ENCODE assay signal across 8 cellular contexts in genomic region chr4:10117424-10118354, GRCh38. TPM values are rescaled to one million over a fixed set of nuclear protein-coding genes. Genes with fewer than 3 reads are reported as not detected.
DNase-seq lines count a peak whose midpoint lies in the region; ATAC-seq lines count a peak whose summit lies in the region.

No MANE protein-coding gene starts in this region.

- peak overlapping the region; percentile 90 to 98 (median 94) for H3K4me3 Mint-ChIP-seq in CD4-positive, alpha-beta memory T cell
- peak overlapping the region; percentile 92 for H3K4me3 Mint-ChIP-seq in T-helper 2 cell treated with Interferon-gamma antibody and Interleukin-4, amounts not matched to agents 5 μg/mL and 100 μg/mL, for 36 hours

- no peaks in the 10 kb centered on the region for H3K27me3 Mint-ChIP-seq in CD4-positive, alpha-beta memory T cell
- H3K27me3 Mint-ChIP-seq in T-helper 2 cell treated with Interferon-gamma antibody and Interleukin-4, amounts not matched to agents 5 μg/mL and 100 μg/mL, for 36 hours (ENCODE audit: low read depth), result no peaks in the 10 kb centered on the region

- H3K9me3 ChIP-seq in CD4-positive, alpha-beta memory T cell (ENCODE audit: control insufficient read depth in 1 of 2, low read length in 2 of 2), result no peaks in the 10 kb centered on the region
- no peaks in the 10 kb centered on the region for H3K9me3 ChIP-seq in muscle layer of duodenum (ENCODE audit: control insufficient read depth in 1 of 2, low read length in 2 of 2)

- H3K4me3 ChIP-seq in CD4-positive, alpha-beta memory T cell (ENCODE audit: low read length in 2 of 2), result peak overlapping the region; percentile 44 to 92
- H3K4me3 ChIP-seq in muscle layer of duodenum (ENCODE audit: low read depth in 1 of 2, low read length in 2 of 2), result peak overlapping the region; percentile 63 to 73

- peak in 2 of 5 donors; percentile 31 to 72 for DNase-seq in CD4-positive, alpha-beta memory T cell
- DNase-seq in T-helper 2 cell treated with Interferon-gamma antibody and Interleukin-4, amounts not matched to agents 5 μg/mL and 100 μg/mL, for 36 hours (ENCODE audit: low spot score), result peak; percentile 45
- peak; percentile 32 for DNase-seq in effector CD4-positive, alpha-beta T cell
- DNase-seq in NCI-H2196 treated with DMSO at 0.1 percent for 48 hours (lab: John Stamatoyannopoulos, UW; ENCODE audit: unreplicated experiment) (no peak), NCI-H82 (lab: John Stamatoyannopoulos, UW) (no peak)
- no peak for DNase-seq in activated CD4-positive, CD25-positive, alpha-beta regulatory T cell treated with anti-CD3 and anti-CD28 coated beads, Interleukin-2, amount 50 U/mL, for 72 hours

- H3K36me3 ChIP-seq in CD4-positive, alpha-beta memory T cell (ENCODE audit: insufficient read depth, low read length), result peaks cover 29% of the 10 kb centered on the region
- peaks cover 26 to 36% of the 10 kb centered on the region in 2 donors for H3K36me3 ChIP-seq in muscle layer of duodenum (ENCODE audit: control insufficient read depth in 1 of 2, insufficient read depth in 2 of 2, low read length in 2 of 2)

- CTCF ChIA-PET in CD4-positive, alpha-beta memory T cell (lab: Charles Lee; ENCODE audit: partially characterized antibody), result interaction anchor here (0.7 to 3.2 kb wide), 20 partner anchors 9 to 344 kb away, joined by 3 to 12 read pairs (median 4); no protein-coding TSS in a partner anchor

- peaks cover 38 to 64% (median 52%) of the 10 kb centered on the region in 4 donors for H3K4me1 Mint-ChIP-seq in CD4-positive, alpha-beta memory T cell
- peaks cover 60% of the 10 kb centered on the region for H3K4me1 Mint-ChIP-seq in T-helper 2 cell treated with Interferon-gamma antibody and Interleukin-4, amounts not matched to agents 5 μg/mL and 100 μg/mL, for 36 hours (ENCODE audit: low read depth)

- peak overlapping the region; percentile 90 for H3K27ac ChIP-seq in CD4-positive, alpha-beta memory T cell (ENCODE audit: low read depth, low read length)
- H3K27ac ChIP-seq in muscle layer of duodenum (ENCODE audit: low read length), result peak overlapping the region; percentile 99

- H3K27ac Mint-ChIP-seq in CD4-positive, alpha-beta memory T cell, result peak overlapping the region; percentile 96 to 99 (median 97)
- H3K27ac Mint-ChIP-seq in T-helper 2 cell treated with Interferon-gamma antibody and Interleukin-4, amounts not matched to agents 5 μg/mL and 100 μg/mL, for 36 hours, result peak overlapping the region; percentile 98

- intact Hi-C loops in CD4-positive, alpha-beta memory T cell (cut with micrococcal nuclease), result loop anchor here (1.0 to 10.0 kb wide), 6 partner anchors 21 to 1355 kb away; no protein-coding TSS in a partner anchor

- no peaks in the 10 kb centered on the region for H3K27me3 ChIP-seq in CD4-positive, alpha-beta memory T cell (ENCODE audit: insufficient read depth, low read length)
- H3K27me3 ChIP-seq in muscle layer of duodenum (ENCODE audit: low read depth, low read length), result no peaks in the 10 kb centered on the region

- POLR2A ChIA-PET in CD4-positive, alpha-beta memory T cell (lab: Charles Lee; ENCODE audit: partially characterized antibody), result interaction anchor here (0.7 to 10.6 kb wide), 24 partner anchors 8 to 1677 kb away, joined by 3 to 396 read pairs (median 4); partner anchors contain the start of genes ACOX3, TRMT44 and ZNF518B

- H3K4me1 ChIP-seq in CD4-positive, alpha-beta memory T cell (ENCODE audit: insufficient read depth, low read length), result peaks cover 52% of the 10 kb centered on the region
- H3K4me1 ChIP-seq in muscle layer of duodenum (ENCODE audit: control insufficient read depth in 1 of 2, insufficient read depth in 2 of 2, low read length in 2 of 2), result peaks cover 21 to 38% of the 10 kb centered on the region in 2 donors

- H3K9me3 Mint-ChIP-seq in CD4-positive, alpha-beta memory T cell, result peaks cover 0 to 2% (median 0%) of the 10 kb centered on the region in 8 donors
- H3K9me3 Mint-ChIP-seq in T-helper 2 cell treated with Interferon-gamma antibody and Interleukin-4, amounts not matched to agents 5 μg/mL and 100 μg/mL, for 36 hours, result no peaks in the 10 kb centered on the region

- peak; percentile 0 for ATAC-seq in HG02840 (IDR thresholded peaks at IDR 0.05; ENCODE audit: low FRiP score, unreplicated experiment)

- peaks cover 23 to 38% of the 10 kb centered on the region in 2 donors for H3K36me3 Mint-ChIP-seq in CD4-positive, alpha-beta memory T cell
- peaks cover 34% of the 10 kb centered on the region for H3K36me3 Mint-ChIP-seq in T-helper 2 cell treated with Interferon-gamma antibody and Interleukin-4, amounts not matched to agents 5 μg/mL and 100 μg/mL, for 36 hours (ENCODE audit: low read depth)

RNA-seq across cellular contexts. Expression of gene WDR1, which starts 1.1 kb away (rescaled TPM):
- 100 to 1,000 TPM; 295 to 298 TPM for total RNA-seq in CD4-positive, alpha-beta memory T cell
- 100 to 1,000 TPM; 337 to 348 TPM for polyA plus RNA-seq in CD4-positive, alpha-beta memory T cell

Comparison
In these comparisons a context has a peak if more than half of its experiments do, and no peak if none do; other contexts are left out.
1. DNase-seq: peak in T-helper 2 cell treated with Interferon-gamma antibody and Interleukin-4, amounts not matched to agents 5 μg/mL and 100 μg/mL, for 36 hours (single experiment) and effector CD4-positive, alpha-beta T cell (single experiment); none in NCI-H2196 treated with DMSO at 0.1 percent for 48 hours (single experiment), NCI-H82 (single experiment) and activated CD4-positive, CD25-positive, alpha-beta regulatory T cell treated with anti-CD3 and anti-CD28 coated beads, Interleukin-2, amount 50 U/mL, for 72 hours (single experiment).